Comparison of ENCODE assay signal across 18 cellular contexts in genomic region chr10:119273413-119273812, GRCh38.
"Had no signal": no experiment of that assay in that cellular context is flagged by ENCODE, and none has a peak within 500 bp of the region (broad histone marks: within the 10 kb centered on the region; RNA-seq: fewer than 3 reads in every experiment).

No MANE protein-coding gene starts in this region.

- H3K4me3 Mint-ChIP-seq: activated T-helper 1 cell treated with anti-CD3 and anti-CD28 coated beads, Interleukin-12 subunit alpha, Interleukin-12 subunit beta, Interleukin-2, Interleukin-4 antibody, amounts not matched to agents 30 ng/mL and 10 ng/mL and 1 ng/mL, durations not matched to agents 14 hours and 24 hours and 36 hours; brain; central memory CD8-positive, alpha-beta T cell; dendritic cell treated with granulocyte-macrophage colony-stimulating factor and Interleukin-4, amounts not matched to agents 40 ng/mL and 50 ng/mL, for 4 days; mesothelial cell of epicardium; WTC11 had no signal

- H3K4me1 ChIP-seq: prostate gland had no signal

- ATAC-seq: left lung, right lobe of liver, SK-N-SH treated with all-trans-retinoic acid at 6 μM for 48 hours, WTC11 had no signal

- H3K27ac ChIP-seq: prostate gland, right lobe of liver, testis had no signal

- H3K27ac Mint-ChIP-seq: activated T-helper 1 cell treated with anti-CD3 and anti-CD28 coated beads, Interleukin-12 subunit alpha, Interleukin-12 subunit beta, Interleukin-2, Interleukin-4 antibody, amounts not matched to agents 30 ng/mL and 10 ng/mL and 1 ng/mL, durations not matched to agents 14 hours and 24 hours and 36 hours; brain; dendritic cell treated with granulocyte-macrophage colony-stimulating factor and Interleukin-4, amounts not matched to agents 40 ng/mL and 50 ng/mL, for 4 days; mesothelial cell of epicardium; WTC11 had no signal

- H3K36me3 ChIP-seq: left lung, prostate gland, right lobe of liver, uterus had no signal

- H3K4me3 ChIP-seq: left lung, prostate gland, right lobe of liver, testis, uterus had no signal

- H3K9me3 ChIP-seq: left lung, prostate gland, right lobe of liver, testis, uterus had no signal

- H3K27me3 ChIP-seq: left lung, right lobe of liver, testis, uterus had no signal

- H3K36me3 Mint-ChIP-seq: WTC11 had no signal

- H3K9me3 Mint-ChIP-seq: activated T-helper 1 cell treated with anti-CD3 and anti-CD28 coated beads, Interleukin-12 subunit alpha, Interleukin-12 subunit beta, Interleukin-2, Interleukin-4 antibody, amounts not matched to agents 30 ng/mL and 10 ng/mL and 1 ng/mL, durations not matched to agents 14 hours and 24 hours and 36 hours; central memory CD8-positive, alpha-beta T cell; dendritic cell treated with granulocyte-macrophage colony-stimulating factor and Interleukin-4, amounts not matched to agents 40 ng/mL and 50 ng/mL, for 4 days; WTC11 had no signal

- DNase-seq: activated CD4-positive, alpha-beta T cell treated with anti-CD3 and anti-CD28 coated beads for 48 hours; activated naive CD4-positive, alpha-beta T cell treated with Interleukin-2 at 50 U/mL for 16 hours; erythroblast; left lung; nucleus accumbens; stimulated activated CD4-positive, alpha-beta T cell treated with anti-CD3 and anti-CD28 coated beads, Interleukin-1b, Interleukin-23, amount 100 ng/mL, for 48 hours; stimulated activated naive CD4-positive, alpha-beta T cell; testis; uterus had no signal

- H3K27me3 Mint-ChIP-seq: brain; central memory CD8-positive, alpha-beta T cell; dendritic cell treated with granulocyte-macrophage colony-stimulating factor and Interleukin-4, amounts not matched to agents 40 ng/mL and 50 ng/mL, for 4 days had no signal
